8 cellular contexts compared by ENCODE assay signal in the genomic region with DNA sequence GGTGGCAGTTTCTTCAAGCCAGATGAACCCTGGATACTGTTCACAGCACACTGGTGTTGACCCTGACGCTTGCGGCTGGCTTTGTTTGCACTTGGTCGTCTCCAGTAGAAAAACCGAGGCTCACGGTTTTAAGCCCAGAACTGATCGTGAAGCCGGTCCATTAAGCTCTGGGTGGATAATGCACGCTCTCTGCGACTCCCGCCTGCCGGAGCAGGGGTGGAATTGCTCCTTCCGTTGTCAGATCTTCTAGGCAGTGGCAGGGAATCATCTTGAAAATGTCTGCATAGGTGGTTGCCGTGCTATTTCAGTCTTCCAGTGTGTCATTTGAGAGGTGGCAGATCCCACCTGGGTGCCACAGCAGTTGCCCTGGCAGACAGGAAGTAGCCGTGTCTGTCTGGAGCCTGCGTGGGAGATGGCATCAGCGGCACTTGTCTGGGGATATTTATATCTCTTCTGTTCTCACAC. TPM values are rescaled to one million over a fixed set of nuclear protein-coding genes. Genes with fewer than 3 reads are reported as not detected.
DNase-seq lines count a peak whose midpoint lies in the region; ATAC-seq and TF ChIP-seq lines count a peak whose summit lies in the region.

No MANE protein-coding gene starts in this region.

- H3K4me3 ChIP-seq in right atrium auricular region (peak overlapping the region in 1 of 2 donors; percentile 35), skeletal muscle tissue (ENCODE audit: low read length in 3 of 3) (peak overlapping the region; percentile 37 to 71 (median 71))

- peak overlapping the region; percentile 79 for H3K27ac Mint-ChIP-seq in activated naive CD8-positive, alpha-beta T cell treated with anti-CD3 and anti-CD28 coated beads, Interleukin-2, amount 10 ng/mL, durations not matched to agents 7 days and 5 days

- DNase-seq in CD1c-positive myeloid dendritic cell (ENCODE audit: extremely low spot score) (peak; percentile 53), NCI-H2227 treated with DMSO at 0.1 percent for 48 hours (lab: John Stamatoyannopoulos, UW) (peak; percentile 28), right atrium auricular region (ENCODE audit: low spot score) (peak; percentile 73), SW480 (ENCODE audit: low spot score) (no peak), GDM1 (lab: John Stamatoyannopoulos, UW) (no peak)
- DNase-seq in activated naive CD8-positive, alpha-beta T cell treated with anti-CD3 and anti-CD28 coated beads, Interleukin-2, amount 10 ng/mL, durations not matched to agents 7 days and 5 days = no peak

- peak; percentile 49 to 67 for TF ChIP-seq CTCF in right atrium auricular region (IDR thresholded peaks at IDR 0.05)

- no peaks in the 10 kb centered on the region for H3K9me3 Mint-ChIP-seq in activated naive CD8-positive, alpha-beta T cell treated with anti-CD3 and anti-CD28 coated beads, Interleukin-2, amount 10 ng/mL, durations not matched to agents 7 days and 5 days

- H3K27me3 Mint-ChIP-seq in activated naive CD8-positive, alpha-beta T cell treated with anti-CD3 and anti-CD28 coated beads, Interleukin-2, amount 10 ng/mL, durations not matched to agents 7 days and 5 days = no peaks in the 10 kb centered on the region

- H3K27ac ChIP-seq in right atrium auricular region (peak overlapping the region; percentile 81), skeletal muscle tissue (ENCODE audit: low read depth, low read length) (peak overlapping the region; percentile 83)

- H3K27me3 ChIP-seq in right atrium auricular region (no peaks in the 10 kb centered on the region), skeletal muscle tissue (ENCODE audit: control insufficient read depth in 3 of 3, insufficient read depth in 3 of 3, low read length in 3 of 3) (no peaks in the 10 kb centered on the region)

- peaks cover 30% of the 10 kb centered on the region for H3K4me1 Mint-ChIP-seq in activated naive CD8-positive, alpha-beta T cell treated with anti-CD3 and anti-CD28 coated beads, Interleukin-2, amount 10 ng/mL, durations not matched to agents 7 days and 5 days

- peak overlapping the region; percentile 52 for H3K4me3 Mint-ChIP-seq in activated naive CD8-positive, alpha-beta T cell treated with anti-CD3 and anti-CD28 coated beads, Interleukin-2, amount 10 ng/mL, durations not matched to agents 7 days and 5 days

- H3K9me3 ChIP-seq in right atrium auricular region (no peaks in the 10 kb centered on the region), skeletal muscle tissue (ENCODE audit: control insufficient read depth in 3 of 3, low read length in 3 of 3) (no peaks in the 10 kb centered on the region)

- no peak for ATAC-seq in activated naive CD8-positive, alpha-beta T cell treated with anti-CD3 and anti-CD28 coated beads, Interleukin-2, amount 10 ng/mL, durations not matched to agents 7 days and 5 days (ENCODE audit: low read depth)
- ATAC-seq in HG03159 (IDR thresholded peaks at IDR 0.05; ENCODE audit: unreplicated experiment) = no peak

- peaks cover 21% of the 10 kb centered on the region for H3K36me3 ChIP-seq in right atrium auricular region
- H3K36me3 ChIP-seq in skeletal muscle tissue (ENCODE audit: control insufficient read depth in 3 of 3, insufficient read depth in 3 of 3, low read length in 3 of 3) = peaks cover 13 to 19% (median 19%) of the 10 kb centered on the region in 3 donors

- POLR2A ChIA-PET in activated naive CD8-positive, alpha-beta T cell treated with anti-CD3 and anti-CD28 coated beads, Interleukin-2, amount 10 ng/mL, durations not matched to agents 7 days and 5 days (lab: Charles Lee) = no interaction called here

- H3K4me1 ChIP-seq in right atrium auricular region = peaks cover 0 to 51% of the 10 kb centered on the region in 2 donors
- peaks cover 49 to 63% (median 54%) of the 10 kb centered on the region in 3 donors for H3K4me1 ChIP-seq in skeletal muscle tissue (ENCODE audit: control insufficient read depth in 3 of 3, insufficient read depth in 3 of 3, low read length in 3 of 3)

- peaks cover 20% of the 10 kb centered on the region for H3K36me3 Mint-ChIP-seq in activated naive CD8-positive, alpha-beta T cell treated with anti-CD3 and anti-CD28 coated beads, Interleukin-2, amount 10 ng/mL, durations not matched to agents 7 days and 5 days

- peak overlapping the region; percentile 69 to 87 (median 85) for H3K9ac ChIP-seq in skeletal muscle tissue (ENCODE audit: low read depth in 1 of 3, low read length in 3 of 3)

RNA-seq across cellular contexts. Expression of gene AP5Z1, which starts 35.9 kb away (rescaled TPM):
- total RNA-seq in activated naive CD8-positive, alpha-beta T cell treated with anti-CD3 and anti-CD28 coated beads, Interleukin-2, amount 10 ng/mL, durations not matched to agents 7 days and 5 days = 10 to 100 TPM; 70.1 to 74.6 TPM
- total RNA-seq in right atrium auricular region (1 to 10 TPM; 7.5 to 9.2 TPM), skeletal muscle tissue (13.6 TPM)

RNA-seq across cellular contexts. Expression of gene FOXK1, which starts 57.5 kb away (rescaled TPM):
- 10 to 100 TPM; 41.7 to 42.1 TPM for total RNA-seq in activated naive CD8-positive, alpha-beta T cell treated with anti-CD3 and anti-CD28 coated beads, Interleukin-2, amount 10 ng/mL, durations not matched to agents 7 days and 5 days
- total RNA-seq in right atrium auricular region (10 to 100 TPM; 19.4 to 24.8 TPM), skeletal muscle tissue (17.2 TPM)

Comparison
In these comparisons a context has a peak if more than half of its experiments do, and no peak if none do; other contexts are left out.
1. DNase-seq: peak in CD1c-positive myeloid dendritic cell (single experiment), NCI-H2227 treated with DMSO at 0.1 percent for 48 hours (single experiment) and right atrium auricular region (single experiment); none in activated naive CD8-positive, alpha-beta T cell treated with anti-CD3 and anti-CD28 coated beads, Interleukin-2, amount 10 ng/mL, durations not matched to agents 7 days and 5 days (single experiment), SW480 (single experiment) and GDM1 (single experiment).